9 cellular contexts compared by ENCODE assay signal in genomic region chr7:65307651-65308299, GRCh38.
DNase-seq lines count a peak whose midpoint lies in the region; ATAC-seq and TF ChIP-seq lines count a peak whose summit lies in the region.
"Had no signal": no experiment of that assay in that cellular context is flagged by ENCODE, and none has a peak within 500 bp of the region (broad histone marks: within the 10 kb centered on the region; RNA-seq: fewer than 3 reads in every experiment).

No MANE protein-coding gene starts in this region.

- TF ChIP-seq CTCF in Caco-2 (IDR thresholded peaks at IDR 0.05; ENCODE audit: insufficient read depth in 1 of 2, low read depth in 1 of 2, low read length in 1 of 2, severe bottlenecking in 1 of 2, unreplicated experiment in 1 of 2) (peak; percentile 78 to 92), gastroesophageal sphincter (IDR thresholded peaks at IDR 0.05) (peak; percentile 48 to 89 (median 58)), parathyroid adenoma (IDR thresholded peaks at IDR 0.05) (peak; percentile 88)

- H3K4me3 Mint-ChIP-seq in Caco-2 (ENCODE audit: unreplicated experiment): no peak overlapping the region

- TF ChIP-seq POLR2A in gastroesophageal sphincter (IDR thresholded peaks at IDR 0.05): no peak

- H3K27ac ChIP-seq in gastroesophageal sphincter (no peak overlapping the region), parathyroid adenoma (no peak overlapping the region)

- POLR2A ChIA-PET in Caco-2 (lab: Charles Lee): no interaction called here

- H3K27me3 Mint-ChIP-seq in Caco-2 (ENCODE audit: insufficient read depth, unreplicated experiment): no peaks in the 10 kb centered on the region

- H3K9me3 ChIP-seq in Caco-2: no peaks in the 10 kb centered on the region
- H3K9me3 ChIP-seq in gastroesophageal sphincter: no peaks in the 10 kb centered on the region
- H3K9me3 ChIP-seq in parathyroid adenoma (ENCODE audit: control insufficient read depth, low read length): no peaks in the 10 kb centered on the region

- no peaks in the 10 kb centered on the region for H3K36me3 Mint-ChIP-seq in Caco-2 (ENCODE audit: insufficient read depth, unreplicated experiment)
- H3K36me3 Mint-ChIP-seq: activated naive CD4-positive, alpha-beta T cell treated with anti-CD3 and anti-CD28 coated beads, Interleukin-2, amount 50 U/mL, for 72 hours had no signal

- H3K9ac ChIP-seq in parathyroid adenoma: no peak overlapping the region

- no peak overlapping the region for H3K27ac Mint-ChIP-seq in Caco-2 (ENCODE audit: unreplicated experiment)
- H3K27ac Mint-ChIP-seq: activated naive CD4-positive, alpha-beta T cell treated with anti-CD3 and anti-CD28 coated beads, Interleukin-2, amount 50 U/mL, for 72 hours had no signal

- no peak overlapping the region for H3K4me3 ChIP-seq in Caco-2 (ENCODE audit: low read depth, low read length)
- no peak overlapping the region for H3K4me3 ChIP-seq in gastroesophageal sphincter
- H3K4me3 ChIP-seq in parathyroid adenoma (ENCODE audit: low read depth, low read length): no peak overlapping the region

- no peaks in the 10 kb centered on the region for H3K79me2 ChIP-seq in parathyroid adenoma

- no peaks in the 10 kb centered on the region for H3K4me1 Mint-ChIP-seq in Caco-2 (ENCODE audit: low read depth, unreplicated experiment)

- ATAC-seq in GM19351 (IDR thresholded peaks at IDR 0.05; ENCODE audit: unreplicated experiment) (peak; percentile 84), gastroesophageal sphincter (no peak), HG03095 (IDR thresholded peaks at IDR 0.05; ENCODE audit: unreplicated experiment) (no peak)

- CTCF ChIA-PET in Caco-2 (lab: Charles Lee): interaction anchor here (1.3 kb wide), 1 partner anchor 91 kb away, joined by 16 read pairs; no protein-coding TSS in a partner anchor

- no TSS peak for BruUV-seq in Caco-2 (replicated peaks; lab: Mats Ljungman, UMichigan)

- H3K9me3 Mint-ChIP-seq in Caco-2 (ENCODE audit: unreplicated experiment): no peaks in the 10 kb centered on the region
- H3K9me3 Mint-ChIP-seq: activated naive CD4-positive, alpha-beta T cell treated with anti-CD3 and anti-CD28 coated beads, Interleukin-2, amount 50 U/mL, for 72 hours had no signal

- no peak for TF ChIP-seq EP300 in gastroesophageal sphincter (IDR thresholded peaks at IDR 0.05)

- 54 to 100% methylated on average over 2 to 5 of the region's 8 CpGs for WGBS in gastroesophageal sphincter (ENCODE audit: low coverage in 1 of 2), 2 donors

- no peaks in the 10 kb centered on the region for H3K4me1 ChIP-seq in Caco-2
- H3K4me1 ChIP-seq in gastroesophageal sphincter: peaks cover 0 to 3% (median 0%) of the 10 kb centered on the region in 3 donors
- H3K4me1 ChIP-seq in parathyroid adenoma: no peaks in the 10 kb centered on the region

- H3K27me3 ChIP-seq in Caco-2 (replicated peaks; ENCODE audit: control insufficient read depth, insufficient read depth, low read length): no peaks in the 10 kb centered on the region
- H3K27me3 ChIP-seq in gastroesophageal sphincter: peaks cover 22% of the 10 kb centered on the region
- no peaks in the 10 kb centered on the region for H3K27me3 ChIP-seq in parathyroid adenoma (ENCODE audit: control insufficient read depth, insufficient read depth, low read length)

- H3K36me3 ChIP-seq in Caco-2 (ENCODE audit: control insufficient read depth, insufficient read depth, low read length) (no peaks in the 10 kb centered on the region), gastroesophageal sphincter (no peaks in the 10 kb centered on the region), parathyroid adenoma (ENCODE audit: control insufficient read depth, insufficient read depth, low read length) (no peaks in the 10 kb centered on the region)

- no peak overlapping the region for H2AFZ ChIP-seq in parathyroid adenoma

- no peak overlapping the region for H3K4me2 ChIP-seq in parathyroid adenoma (ENCODE audit: low read length)

- intact Hi-C loops in Caco-2 (cut with micrococcal nuclease; ENCODE audit: unreplicated experiment): loop anchor here (1.0 kb wide), 2 partner anchors 91 to 419 kb away; no protein-coding TSS in a partner anchor

- DNase-seq in Caco-2: peak; percentile 61 to 72
- DNase-seq in HuH-7 (ENCODE audit: low spot score): peak; percentile 74
- DNase-seq in OCI-M2 (lab: John Stamatoyannopoulos, UW; ENCODE audit: unreplicated experiment): peak; percentile 4
- DNase-seq in activated effector memory CD4-positive, alpha-beta T cell treated with Interleukin-2 at 50 U/mL for 16 hours: peak; percentile 14

Comparison
In these comparisons a context has a peak if more than half of its experiments do, and no peak if none do; other contexts are left out.
1. DNase-seq: peak in every context shown above with its lines; median percentile 74 in HuH-7; 66 in Caco-2; 14 in activated effector memory CD4-positive, alpha-beta T cell treated with Interleukin-2 at 50 U/mL for 16 hours; 4 in OCI-M2.